In the genomic region with DNA sequence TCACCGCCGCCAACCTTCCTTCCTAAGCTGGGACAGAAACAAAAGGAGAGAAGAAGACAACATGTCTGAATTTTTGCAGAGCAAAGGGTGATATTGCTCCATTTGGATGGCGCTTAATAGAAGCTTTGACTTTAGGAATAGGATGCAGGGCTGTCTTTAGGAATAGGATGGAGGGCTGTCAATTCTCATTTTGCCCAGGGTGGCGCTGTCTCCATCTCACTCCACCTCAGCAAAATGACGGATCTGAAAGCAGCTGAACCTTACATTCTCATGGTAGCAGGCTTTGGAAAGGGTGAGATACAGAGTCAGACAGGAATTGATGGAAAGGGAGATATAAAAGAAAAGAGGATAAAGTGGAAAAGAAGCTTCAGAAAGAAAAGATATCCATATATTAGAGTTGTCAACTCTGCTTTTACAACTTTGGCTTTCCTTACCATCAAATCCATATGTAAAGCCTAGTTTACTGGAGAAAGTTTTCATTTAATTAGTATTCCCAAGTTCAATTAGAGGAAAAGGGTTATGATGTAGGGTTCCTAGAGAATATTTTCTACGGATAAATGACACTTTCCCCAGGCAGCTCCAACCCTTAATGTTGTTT, we compare ENCODE assay signal across 8 cellular contexts. TPM values are rescaled to one million over a fixed set of nuclear protein-coding genes. Genes with fewer than 3 reads are reported as not detected.
DNase-seq lines count a peak whose midpoint lies in the region; ATAC-seq, FAIRE-seq and TF ChIP-seq lines count a peak whose summit lies in the region.

No MANE protein-coding gene starts in this region.

- peak overlapping the region; percentile 92 for H3K4me2 ChIP-seq in mammary epithelial cell (ENCODE audit: insufficient read depth, low read depth, low read length)

- H3K36me3 Mint-ChIP-seq in T-cell: peaks cover 3% of the 10 kb centered on the region

- peaks cover 27 to 34% of the 10 kb centered on the region in 2 donors for H3K27me3 Mint-ChIP-seq in T-cell

- POLR2A ChIA-PET in T-cell (lab: Charles Lee): interaction anchor here in 1 of 2 donors (0.7 kb wide), 1 partner anchor 1763 kb away, joined by 3 read pairs; no protein-coding TSS in a partner anchor

- no peaks in the 10 kb centered on the region for H3K36me3 ChIP-seq in mammary epithelial cell (ENCODE audit: insufficient read depth, low read length)

- H3K79me2 ChIP-seq in mammary epithelial cell (ENCODE audit: insufficient read depth, low read length): no peaks in the 10 kb centered on the region

- H3K27ac ChIP-seq in mammary epithelial cell (ENCODE audit: insufficient read depth, low read depth, low read length): no peak overlapping the region

- peaks cover 33 to 45% (median 38%) of the 10 kb centered on the region in 3 donors for H3K4me1 Mint-ChIP-seq in T-cell

- no peak overlapping the region for H3K9ac ChIP-seq in mammary epithelial cell (ENCODE audit: insufficient read depth, low read length)

- peak; percentile 79 to 90 for TF ChIP-seq CTCF in mammary epithelial cell (conservative IDR thresholded peaks at IDR 0.05 in 1 of 2, IDR thresholded peaks at IDR 0.05 in 1 of 2; ENCODE audit: extremely low read depth in 1 of 2, insufficient read depth in 1 of 2, low read depth in 1 of 2, low read length in 2 of 2)

- 19% methylated on average over 4 of the region's 6 CpGs for WGBS in mammary epithelial cell (ENCODE audit: low coverage, missing lambda C conversion rate)

- H3K9me3 ChIP-seq in mammary epithelial cell (replicated peaks; ENCODE audit: insufficient read depth, low read length): no peaks in the 10 kb centered on the region

- CTCF ChIA-PET in T-cell (lab: Charles Lee): interaction anchor here (0.5 to 2.9 kb wide), 25 partner anchors 10 to 1739 kb away, joined by 3 to 22 read pairs (median 3); a partner anchor contains a TSS
- CTCF ChIA-PET in mammary epithelial cell (lab: Charles Lee; ENCODE audit: low non-redundant PET): interaction anchor here (0.6 kb wide), 3 partner anchors 20 to 325 kb away, joined by 3 to 13 read pairs (median 7); a partner anchor contains a TSS

- intact Hi-C loops in mammary epithelial cell (cut with micrococcal nuclease): no loop called here

- H2AFZ ChIP-seq in mammary epithelial cell (ENCODE audit: low read depth, low read length): peak overlapping the region; percentile 69

- peak overlapping the region in 1 of 3 experiments; percentile 48 for H3K4me3 ChIP-seq in mammary epithelial cell (replicated peaks in 1 of 3; ENCODE audit: insufficient read depth in 1 of 3, low read depth in 2 of 3, low read length in 3 of 3)

- no peaks in the 10 kb centered on the region for H4K20me1 ChIP-seq in mammary epithelial cell (ENCODE audit: insufficient read depth, low read length)

- peak; percentile 64 for DNase-seq in activated CD8-positive, alpha-beta memory T cell treated with anti-CD3 and anti-CD28 coated beads for 24 hours
- DNase-seq in activated CD8-positive, alpha-beta memory T cell treated with anti-CD3 and anti-CD28 coated beads, Interleukin-2, amount 50 U/mL, for 48 hours: no peak
- DNase-seq in NAMALWA (ENCODE audit: low spot score): peak; percentile 43
- peak in 20 of 34 experiments; percentile 11 to 44 (median 27) for DNase-seq in T-cell
- peak; percentile 40 for DNase-seq in mammary epithelial cell
- peak; percentile 22 to 26 for DNase-seq in stimulated activated CD4-positive, alpha-beta T cell treated with anti-CD3 and anti-CD28 coated beads, Interleukin-1b, Interleukin-23, amount 100 ng/mL, for 4 hours (ENCODE audit: low read depth in 2 of 2)

- H3K4me3 Mint-ChIP-seq in T-cell: peak overlapping the region; percentile 87 to 96 (median 88)

- no TSS peak for BruUV-seq in mammary epithelial cell (replicated peaks; lab: Mats Ljungman, UMichigan)

- peaks cover 36% of the 10 kb centered on the region for H3K27me3 ChIP-seq in mammary epithelial cell (ENCODE audit: insufficient read depth, low read length)

- H3K4me1 ChIP-seq in mammary epithelial cell (ENCODE audit: insufficient read depth, low read length): peaks cover 15% of the 10 kb centered on the region

- dilution Hi-C loops in mammary epithelial cell (cut with HindIII; ENCODE audit: low sequenced_read_pairs): no loop called here

- ATAC-seq in HG02642 (IDR thresholded peaks at IDR 0.05; ENCODE audit: poor library complexity, unreplicated experiment) (peak; percentile 69), T-cell (replicated peaks in 1 of 4) (peak; percentile 35 to 44 (median 40))

- peak; percentile 77 for FAIRE-seq in islet of Langerhans (lab: Jason Lieb, UNC)

- H3K27ac Mint-ChIP-seq in T-cell: peak overlapping the region; percentile 55 to 61

- H3K9me3 Mint-ChIP-seq in T-cell: no peaks in the 10 kb centered on the region

- in situ Hi-C loops in mammary epithelial cell (cut with MboI; ENCODE audit: low sequenced_read_pairs in 2 of 2): no loop called here

RNA-seq across cellular contexts. Expression of a gene that starts 57.6 kb away (rescaled TPM):
- 1 to 10 TPM; 2.2 to 6.4 (median 3.5) TPM for total RNA-seq in T-cell
- total RNA-seq in mammary epithelial cell: not detected
- polyA plus RNA-seq in mammary epithelial cell: not detected
- not detected for polyA minus RNA-seq in mammary epithelial cell
